1 cellular context compared by ENCODE assay signal in genomic region chr11:46675288-46675851, GRCh38.
TF ChIP-seq lines count a peak whose summit lies in the region.

No MANE protein-coding gene starts in this region.

TF ChIP-seq in K562, 482 proteins besides CTCF, POLR2A, EP300 and RAD21:
- TF ChIP-seq CEBPB (tag; IDR thresholded peaks at IDR 0.05), result peak; percentile 58; the same call in 1 of the 2 replicates
- peak; percentile 2 for TF ChIP-seq POLR2B (IDR thresholded peaks at IDR 0.05; ENCODE audit: low read depth, partially characterized antibody)
- no peak for TF ChIP-seq EZH2 (IDR thresholded peaks at IDR 0.05; ENCODE audit: borderline replicate concordance, low read depth, low read length)
- no peak for TF ChIP-seq CEBPG (CRISPR knock-in tag; IDR thresholded peaks at IDR 0.05)
- 0 out of 4 replicates have a peak, but pooled peaks of 1 of the 2 experiments have one; percentile 22 for TF ChIP-seq CEBPG (tag; conservative IDR thresholded peaks at IDR 0.05 in 1 of 2, IDR thresholded peaks at IDR 0.05 in 1 of 2)
- TF ChIP-seq ZNF41 (CRISPR knock-in tag; conservative IDR thresholded peaks at IDR 0.05), result no peak
- no peak for TF ChIP-seq FOXM1 (IDR thresholded peaks at IDR 0.05; ENCODE audit: low read depth)
- no peak for TF ChIP-seq FOXM1 (CRISPR knock-in tag; IDR thresholded peaks at IDR 0.05; ENCODE audit: low read depth)
TF ChIP-seq in K562: peak in this region for 3.
